Comparison of ENCODE assay signal across 9 cellular contexts in genomic region chr20:61519488-61519887, GRCh38.
"Had no signal": no experiment of that assay in that cellular context is flagged by ENCODE, and none has a peak within 500 bp of the region (broad histone marks: within the 10 kb centered on the region; RNA-seq: fewer than 3 reads in every experiment).

No MANE protein-coding gene starts in this region.

- H3K36me3 ChIP-seq: HAP-1 had no signal

- H3K4me3 Mint-ChIP-seq: HFFc6, IgD-negative memory B cell had no signal

- H3K27ac Mint-ChIP-seq: HFFc6, IgD-negative memory B cell had no signal

- H3K9me3 ChIP-seq: HAP-1 had no signal

- H3K27ac ChIP-seq: GM23248, HL-60 had no signal

- DNase-seq: GM23248, GOT3, H7, HFFc6 had no signal

- H3K4me1 ChIP-seq: HAP-1 had no signal

- H3K27me3 Mint-ChIP-seq: IgD-negative memory B cell had no signal

- H3K4me3 ChIP-seq: GM23248, HAP-1 had no signal

- ATAC-seq: HCT116, HepG2 had no signal
